ENCODE assay signal across 8 cellular contexts in the genomic region with DNA sequence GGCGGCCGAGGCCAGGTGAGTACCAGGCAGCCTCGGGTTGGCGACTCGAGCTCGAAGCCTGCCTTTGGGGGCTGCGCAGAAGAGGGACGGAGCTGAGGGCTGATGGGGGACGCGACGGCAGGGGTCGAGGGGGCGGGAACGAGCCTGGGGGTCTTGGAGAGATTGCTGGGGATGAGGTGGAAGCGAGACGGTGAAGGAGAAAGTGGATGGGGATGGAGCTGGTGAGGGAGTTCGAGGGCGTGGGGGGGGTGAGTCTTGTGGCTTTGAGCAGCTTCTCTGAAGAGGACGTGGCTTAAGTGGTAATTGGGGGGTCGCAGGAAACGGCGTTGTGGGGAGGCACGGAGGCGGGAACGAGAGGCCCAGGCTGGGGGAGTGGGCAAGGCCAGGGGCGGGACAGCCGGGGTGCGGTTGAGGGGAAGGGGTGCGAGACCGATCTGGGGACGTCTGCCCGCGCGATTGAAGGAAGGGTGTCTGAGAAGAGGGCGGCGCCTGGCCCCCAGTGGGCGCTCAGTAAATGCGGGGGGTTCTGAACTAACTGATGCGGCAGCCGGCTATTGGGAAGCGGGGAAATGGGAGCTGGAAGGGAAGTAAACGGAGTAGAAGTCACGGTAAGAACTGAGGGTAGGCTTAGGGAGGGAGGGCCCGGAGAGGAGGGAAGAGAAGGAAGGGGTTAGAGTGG. TPM values are rescaled to one million over a fixed set of nuclear protein-coding genes. Genes with fewer than 3 reads are reported as not detected.
DNase-seq lines count a peak whose midpoint lies in the region; ATAC-seq and TF ChIP-seq lines count a peak whose summit lies in the region.

No MANE protein-coding gene starts in this region.

- peak overlapping the region; percentile 49 to 99 for H3K4ac ChIP-seq in mesenchymal stem cell (ENCODE audit: low read depth in 1 of 2, low read length in 2 of 2)

- peak overlapping the region; percentile 85 for H4K91ac ChIP-seq in mesenchymal stem cell (ENCODE audit: low read length)

- intact Hi-C loops in colonic mucosa (cut with DNase I), result no loop called here

- H2BK15ac ChIP-seq in mesenchymal stem cell (ENCODE audit: low read depth, poor library complexity, severe bottlenecking), result peak overlapping the region; percentile 99

- no peaks in the 10 kb centered on the region for H3K27me3 Mint-ChIP-seq in IgD-negative memory B cell

- H3K4me1 Mint-ChIP-seq in IgD-negative memory B cell, result peaks cover 41 to 52% (median 42%) of the 10 kb centered on the region in 3 donors

- DNase-seq in CD1c-positive myeloid dendritic cell (ENCODE audit: extremely low spot score), result peak; percentile 71
- peak; percentile 35 for DNase-seq in WERI-Rb-1
- peak; percentile 55 for DNase-seq in colonic mucosa
- DNase-seq in mesenchymal stem cell, result peak; percentile 51
- peak; percentile 12 to 24 for DNase-seq in stimulated activated CD8-positive, alpha-beta memory T cell treated with anti-CD3 and anti-CD28 coated beads, Interleukin-4, amount 100 ng/mL, for 4 hours (ENCODE audit: low read depth in 2 of 2, low spot score in 1 of 2)

- H3K36me3 Mint-ChIP-seq in IgD-negative memory B cell, result peaks cover 6% of the 10 kb centered on the region

- H4K8ac ChIP-seq in mesenchymal stem cell (ENCODE audit: low read length), result peak overlapping the region; percentile 96

- H3K79me1 ChIP-seq in mesenchymal stem cell (replicated peaks; ENCODE audit: low read length, poor library complexity, severe bottlenecking), result peaks cover 18% of the 10 kb centered on the region

- H3K27ac ChIP-seq in WERI-Rb-1, result peak overlapping the region; percentile 77
- peak overlapping the region; percentile 57 for H3K27ac ChIP-seq in colonic mucosa
- peak overlapping the region; percentile 19 for H3K27ac ChIP-seq in mesenchymal stem cell (ENCODE audit: low read length, poor library complexity, severe bottlenecking)

- H3K9ac ChIP-seq in colonic mucosa (ENCODE audit: low read depth in 2 of 2, low read length in 2 of 2) (peak overlapping the region; percentile 95 to 96), mesenchymal stem cell (ENCODE audit: low read length) (peak overlapping the region; percentile 96)

- H3K4me3 ChIP-seq in WERI-Rb-1 (ENCODE audit: low read depth, low read length) (peak overlapping the region; percentile 79), colonic mucosa (peak overlapping the region; percentile 62), mesenchymal stem cell (ENCODE audit: insufficient read depth in 1 of 2, low read depth in 1 of 2, low read length in 2 of 2) (peak overlapping the region; percentile 94 to 99)

- under 1% methylated on average over 43 of the region's 44 CpGs for WGBS in mesenchymal stem cell

- no peak for TF ChIP-seq CTCF in WERI-Rb-1 (IDR thresholded peaks at IDR 0.05; ENCODE audit: low read depth, low read length)
- TF ChIP-seq CTCF in colonic mucosa (IDR thresholded peaks at IDR 0.05), result no peak

- peak overlapping the region; percentile 77 for H3K4me2 ChIP-seq in mesenchymal stem cell (ENCODE audit: low read length, poor library complexity, severe bottlenecking)

- H2BK12ac ChIP-seq in mesenchymal stem cell (ENCODE audit: low read length in 2 of 2), result peak overlapping the region; percentile 30 to 68

- H3K27me3 ChIP-seq in WERI-Rb-1 (ENCODE audit: insufficient read depth, low read depth, severe bottlenecking) (no peaks in the 10 kb centered on the region), colonic mucosa (no peaks in the 10 kb centered on the region), mesenchymal stem cell (ENCODE audit: control insufficient read depth in 1 of 2, insufficient read depth in 1 of 2, low read length in 2 of 2) (no peaks in the 10 kb centered on the region)

- H3K4me1 ChIP-seq in colonic mucosa, result peaks cover 6% of the 10 kb centered on the region
- H3K4me1 ChIP-seq in mesenchymal stem cell (ENCODE audit: control insufficient read depth, insufficient read depth, low read depth, low read length), result peaks cover 28% of the 10 kb centered on the region

- H3K36me3 ChIP-seq in WERI-Rb-1, result peaks cover 30% of the 10 kb centered on the region
- no peaks in the 10 kb centered on the region for H3K36me3 ChIP-seq in colonic mucosa
- H3K36me3 ChIP-seq in mesenchymal stem cell (ENCODE audit: control insufficient read depth in 1 of 2, insufficient read depth in 2 of 2, low read depth in 1 of 2, low read length in 2 of 2), result peaks cover 4 to 12% of the 10 kb centered on the region in 2 experiments

- H3K14ac ChIP-seq in mesenchymal stem cell (ENCODE audit: low read length in 2 of 2), result peak overlapping the region in 1 of 2 experiments; percentile 99

- no peaks in the 10 kb centered on the region for H3K9me3 ChIP-seq in WERI-Rb-1 (ENCODE audit: severe bottlenecking)
- no peaks in the 10 kb centered on the region for H3K9me3 ChIP-seq in colonic mucosa
- H3K9me3 ChIP-seq in mesenchymal stem cell (ENCODE audit: control insufficient read depth, low read length), result no peaks in the 10 kb centered on the region

- H3K27ac Mint-ChIP-seq in IgD-negative memory B cell, result peak overlapping the region; percentile 94 to 97 (median 96)

- peak overlapping the region; percentile 93 to 100 (median 96) for H3K4me3 Mint-ChIP-seq in IgD-negative memory B cell

- H2BK5ac ChIP-seq in mesenchymal stem cell (ENCODE audit: low read depth, low read length, poor library complexity, severe bottlenecking), result no peak overlapping the region

- no peak overlapping the region for H2AFZ ChIP-seq in mesenchymal stem cell (ENCODE audit: low read depth, low read length)

- H2AK5ac ChIP-seq in mesenchymal stem cell (ENCODE audit: low read length, severe bottlenecking), result no peak overlapping the region

- peak overlapping the region in 1 of 2 experiments; percentile 96 for H3K23ac ChIP-seq in mesenchymal stem cell (ENCODE audit: low read length in 2 of 2)

- no peaks in the 10 kb centered on the region for H3K9me3 Mint-ChIP-seq in IgD-negative memory B cell

- H3K18ac ChIP-seq in mesenchymal stem cell (ENCODE audit: low read depth in 1 of 2, low read length in 2 of 2), result peak overlapping the region; percentile 93 to 99

- peak overlapping the region; percentile 55 for H2BK120ac ChIP-seq in mesenchymal stem cell (ENCODE audit: low read depth, low read length)

- ATAC-seq in HG03432 (IDR thresholded peaks at IDR 0.05; ENCODE audit: unreplicated experiment), result no peak
- ATAC-seq in GM19467 (IDR thresholded peaks at IDR 0.05; ENCODE audit: unreplicated experiment), result no peak

RNA-seq across cellular contexts. Expression of gene MYO9B, which starts 0.4 kb away (rescaled TPM):
- 26.9 TPM for polyA plus RNA-seq in IgD-negative memory B cell
- 10 to 100 TPM; 56.5 to 89.2 TPM for total RNA-seq in colonic mucosa
- 49.4 TPM for polyA plus RNA-seq in mesenchymal stem cell (2013, experiment 1 of 2)
- polyA plus RNA-seq in mesenchymal stem cell (2013, experiment 2 of 2), result 51.6 TPM

RNA-seq across cellular contexts. Expression of gene HAUS8, which starts 0.7 kb away (rescaled TPM):
- polyA plus RNA-seq in IgD-negative memory B cell, result 11.4 TPM
- 10 to 100 TPM; 10.6 to 29.8 TPM for total RNA-seq in colonic mucosa
- 5.1 TPM for polyA plus RNA-seq in mesenchymal stem cell (2013, experiment 1 of 2)
- 6.6 TPM for polyA plus RNA-seq in mesenchymal stem cell (2013, experiment 2 of 2)

RNA-seq across cellular contexts. Expression of gene CPAMD8, which starts 49.4 kb away (rescaled TPM):
- 5.1 TPM for polyA plus RNA-seq in IgD-negative memory B cell
- total RNA-seq in colonic mucosa, result 1 to 10 TPM; 1.8 to 3.5 TPM
- polyA plus RNA-seq in mesenchymal stem cell (2013, experiment 1 of 2), result 3.7 TPM
- 3.3 TPM for polyA plus RNA-seq in mesenchymal stem cell (2013, experiment 2 of 2)

Comparison
In these comparisons a context has a peak if more than half of its experiments do, and no peak if none do; other contexts are left out.
1. DNase-seq: peak in every context shown above with its lines; median percentile 71 in CD1c-positive myeloid dendritic cell; 55 in colonic mucosa; 51 in mesenchymal stem cell; 35 in WERI-Rb-1; 18 in stimulated activated CD8-positive, alpha-beta memory T cell treated with anti-CD3 and anti-CD28 coated beads, Interleukin-4, amount 100 ng/mL, for 4 hours.
2. H3K27ac ChIP-seq: peak in every context shown above with its lines; median percentile 77 in WERI-Rb-1; 57 in colonic mucosa; 19 in mesenchymal stem cell.